ENCODE assay signal across 8 cellular contexts in the genomic region with DNA sequence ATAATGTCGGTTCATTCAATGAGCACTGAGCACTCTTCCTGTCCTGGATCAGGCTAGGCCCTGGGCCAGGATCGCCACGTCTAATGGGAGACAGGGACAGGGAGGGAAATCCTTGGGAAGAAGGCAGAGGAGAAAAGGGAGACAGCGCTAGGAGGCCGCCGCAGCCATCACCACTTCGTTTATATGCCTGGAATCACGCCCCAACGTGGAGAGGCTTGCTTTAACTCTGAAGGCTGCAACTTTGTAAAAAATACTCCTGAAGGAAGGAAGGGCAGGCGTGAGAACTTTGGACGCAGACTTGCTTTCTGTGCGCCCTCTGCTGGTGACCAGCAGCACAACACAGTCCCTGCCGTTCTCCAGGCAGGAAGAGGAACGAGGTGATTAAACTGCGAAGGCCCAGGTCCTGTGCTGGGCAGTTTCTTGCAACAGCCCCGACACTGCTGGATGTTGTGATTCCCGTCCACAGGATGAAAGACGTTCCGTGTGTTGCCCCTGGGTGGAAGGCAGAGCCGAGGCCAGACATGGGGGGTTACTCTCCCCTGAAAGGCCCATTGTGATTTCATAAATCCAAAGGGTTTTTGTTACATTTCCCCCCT. TPM values are rescaled to one million over a fixed set of nuclear protein-coding genes. Genes with fewer than 3 reads are reported as not detected.
DNase-seq lines count a peak whose midpoint lies in the region; ATAC-seq and TF ChIP-seq lines count a peak whose summit lies in the region.

No MANE protein-coding gene starts in this region.

- no peaks in the 10 kb centered on the region for H3K9me3 Mint-ChIP-seq in type B pancreatic cell

- H3K27me3 Mint-ChIP-seq in type B pancreatic cell = no peaks in the 10 kb centered on the region

- TF ChIP-seq CTCF in type B pancreatic cell (conservative IDR thresholded peaks at IDR 0.05) = peak; percentile 99

- H3K4me1 Mint-ChIP-seq in type B pancreatic cell (ENCODE audit: unreplicated experiment) = peaks cover 15% of the 10 kb centered on the region

- ATAC-seq in left cardiac atrium (peak; percentile 93 to 95), HG03045 (IDR thresholded peaks at IDR 0.05; ENCODE audit: unreplicated experiment) (no peak)

- no peaks in the 10 kb centered on the region for H3K36me3 Mint-ChIP-seq in type B pancreatic cell

- intact Hi-C loops in left cardiac atrium (cut with DNase I) (loop anchor here (2.0 kb wide), 1 partner anchor 167 kb away; no protein-coding TSS in a partner anchor), posterior vena cava (cut with DNase I) (loop anchor here (2.0 to 10.0 kb wide), 2 partner anchors 161 to 167 kb away; no protein-coding TSS in a partner anchor)

- H3K27ac Mint-ChIP-seq in type B pancreatic cell = peak overlapping the region; percentile 59

- DNase-seq in GM04504 (ENCODE audit: low read depth) (peak; percentile 82), NCI-H1105 treated with DMSO at 0.1 percent for 48 hours (lab: John Stamatoyannopoulos, UW) (peak; percentile 69), T-helper 1 cell (peak; percentile 51 to 79 (median 72)), amniotic epithelial cell (ENCODE audit: low read depth) (peak; percentile 86), left cardiac atrium (peak; percentile 91), posterior vena cava (ENCODE audit: low spot score) (peak; percentile 95), type B pancreatic cell (ENCODE audit: extremely low spot score, unreplicated experiment) (peak; percentile 90)

- H3K4me3 Mint-ChIP-seq in type B pancreatic cell = no peak overlapping the region

RNA-seq across cellular contexts. Expression of a gene that starts 22.1 kb away (rescaled TPM):
- total RNA-seq in left cardiac atrium (under 1 TPM; 0.39 to 0.47 TPM), posterior vena cava (under 1 TPM in 1 of 2 donors, not detected in 1; 0.42 TPM), type B pancreatic cell (ENCODE audit: low replicate concordance) (5.1 and 8.8 TPM in 2 replicates)

RNA-seq across cellular contexts. Expression of a gene that starts 22.2 kb away (rescaled TPM):
- total RNA-seq in left cardiac atrium = not detected
- total RNA-seq in posterior vena cava = not detected
- total RNA-seq in type B pancreatic cell (ENCODE audit: low replicate concordance) = 0.07 TPM in 1 of 2 replicates, not detected in the other
